Comparison of ENCODE assay signal across 1 cellular context in the genomic region with DNA sequence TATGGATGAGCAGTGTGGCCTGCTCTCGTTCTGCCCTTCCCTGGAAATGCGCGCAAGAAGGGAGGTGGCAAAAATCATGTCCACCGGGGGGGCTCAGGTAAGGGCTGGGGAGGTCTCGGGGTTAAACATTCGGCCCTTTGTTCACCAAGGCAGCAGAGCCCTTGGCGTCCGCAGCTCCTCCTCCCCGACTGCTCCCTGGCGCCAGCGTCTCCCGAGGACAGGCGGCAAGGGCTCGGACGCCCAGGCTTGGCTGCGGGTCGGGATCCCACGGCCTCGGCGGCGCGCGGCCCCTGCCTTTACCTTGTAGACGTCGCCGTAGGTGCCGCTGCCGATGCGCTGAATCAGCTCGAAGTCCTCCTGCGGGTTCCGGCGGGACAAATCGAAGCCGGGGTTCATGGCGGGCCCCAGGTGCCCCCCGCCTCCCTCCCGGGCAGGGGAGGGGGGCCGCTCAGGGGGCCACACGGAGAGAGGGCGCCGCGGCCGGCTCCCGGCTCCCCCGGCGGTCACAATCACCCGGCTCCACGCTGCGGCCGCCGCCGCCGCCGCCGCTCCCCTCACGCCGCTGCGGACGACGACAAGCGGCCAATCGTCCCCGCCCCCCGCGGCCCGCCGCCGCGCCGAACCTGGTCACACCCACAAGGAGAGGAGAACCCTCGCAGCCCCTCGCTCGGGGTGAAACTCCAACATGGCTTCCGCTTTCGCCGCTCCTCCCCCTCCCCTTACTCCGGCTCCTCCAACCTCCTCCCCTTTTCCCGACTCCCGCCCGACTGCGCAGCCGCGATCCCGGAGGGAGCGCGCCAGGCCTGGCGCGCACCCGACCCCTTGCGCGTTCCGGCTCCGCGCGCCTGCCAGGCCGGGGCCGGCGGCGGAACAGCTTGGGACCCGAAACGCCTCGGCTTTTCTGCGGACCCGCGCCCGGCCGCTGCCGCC.
TF ChIP-seq lines count a peak whose summit lies in the region.

Gene MAP4K3, minus strand, starts transcription at position 694 of the 930 bp plus-strand sequence. Its CDS starts 298 bp downstream, at position 396.

TF ChIP-seq in HepG2, 621 proteins besides CTCF, POLR2A, EP300 and RAD21 (continued from another document and continues in another):
- TF ChIP-seq ZNF770 (CRISPR knock-in tag; IDR thresholded peaks at IDR 0.05) = peak; percentile 62
- peak; percentile 48 for TF ChIP-seq ATF7-NPFF (CRISPR knock-in tag; IDR thresholded peaks at IDR 0.05; ENCODE audit: low read depth)
- TF ChIP-seq ZBTB7A (CRISPR knock-in tag; IDR thresholded peaks at IDR 0.05) = peak; percentile 41; the same call in 1 of the 2 replicates
- peak; percentile 51; the same call in 1 of the 2 replicates for TF ChIP-seq TCF7 (IDR thresholded peaks at IDR 0.05; ENCODE audit: low read depth)
- TF ChIP-seq, protein P1, sequence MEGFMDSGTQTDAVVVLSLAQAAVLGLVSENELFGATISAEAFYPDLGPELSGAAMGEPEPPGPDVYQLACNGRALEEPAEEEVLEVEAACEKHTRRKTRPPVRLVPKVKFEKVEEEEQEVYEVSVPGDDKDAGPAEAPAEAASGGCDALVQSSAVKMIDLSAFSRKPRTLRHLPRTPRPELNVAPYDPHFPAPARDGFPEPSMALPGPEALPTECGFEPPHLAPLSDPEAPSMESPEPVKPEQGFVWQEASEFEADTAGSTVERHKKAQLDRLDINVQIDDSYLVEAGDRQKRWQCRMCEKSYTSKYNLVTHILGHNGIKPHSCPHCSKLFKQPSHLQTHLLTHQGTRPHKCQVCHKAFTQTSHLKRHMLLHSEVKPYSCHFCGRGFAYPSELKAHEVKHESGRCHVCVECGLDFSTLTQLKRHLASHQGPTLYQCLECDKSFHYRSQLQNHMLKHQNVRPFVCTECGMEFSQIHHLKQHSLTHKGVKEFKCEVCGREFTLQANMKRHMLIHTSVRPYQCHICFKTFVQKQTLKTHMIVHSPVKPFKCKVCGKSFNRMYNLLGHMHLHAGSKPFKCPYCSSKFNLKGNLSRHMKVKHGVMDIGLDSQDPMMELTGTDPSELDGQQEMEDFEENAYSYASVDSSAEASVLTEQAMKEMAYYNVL (CRISPR knock-in tag; IDR thresholded peaks at IDR 0.05; ENCODE audit: borderline replicate concordance) = no peak; the same call in 1 of the 2 replicates
- TF ChIP-seq ZNF251 (CRISPR knock-in tag; IDR thresholded peaks at IDR 0.05) = 0 out of 2 replicates have a peak, but pooled peaks have one; percentile 0
- TF ChIP-seq ZNF83 (CRISPR knock-in tag; IDR thresholded peaks at IDR 0.05; ENCODE audit: borderline replicate concordance) = peak; percentile 96; the same call in 1 of the 2 replicates
- peak; percentile 86; the same call in 1 of the 2 replicates for TF ChIP-seq ZNF576 (CRISPR knock-in tag; IDR thresholded peaks at IDR 0.05)
- no peak; the same call in 1 of the 2 replicates for TF ChIP-seq ZNF564 (CRISPR knock-in tag; IDR thresholded peaks at IDR 0.05)
- no peak for TF ChIP-seq HNRNPL (IDR thresholded peaks at IDR 0.05; ENCODE audit: low read depth, low read length)
- TF ChIP-seq ZNF124 (CRISPR knock-in tag; IDR thresholded peaks at IDR 0.05) = no peak
- no peak for TF ChIP-seq ZNF260 (CRISPR knock-in tag; IDR thresholded peaks at IDR 0.05; ENCODE audit: borderline replicate concordance, low read depth)
- TF ChIP-seq KLF11 (CRISPR knock-in tag; IDR thresholded peaks at IDR 0.05) = peak; percentile 40; the same call in 1 of the 2 replicates
- TF ChIP-seq ZNF550 (CRISPR knock-in tag; IDR thresholded peaks at IDR 0.05; ENCODE audit: borderline replicate concordance) = peak; percentile 84; the same call in 1 of the 2 replicates
- TF ChIP-seq SIX1 (CRISPR knock-in tag; IDR thresholded peaks at IDR 0.05; ENCODE audit: borderline replicate concordance) = no peak
- TF ChIP-seq, protein P2, sequence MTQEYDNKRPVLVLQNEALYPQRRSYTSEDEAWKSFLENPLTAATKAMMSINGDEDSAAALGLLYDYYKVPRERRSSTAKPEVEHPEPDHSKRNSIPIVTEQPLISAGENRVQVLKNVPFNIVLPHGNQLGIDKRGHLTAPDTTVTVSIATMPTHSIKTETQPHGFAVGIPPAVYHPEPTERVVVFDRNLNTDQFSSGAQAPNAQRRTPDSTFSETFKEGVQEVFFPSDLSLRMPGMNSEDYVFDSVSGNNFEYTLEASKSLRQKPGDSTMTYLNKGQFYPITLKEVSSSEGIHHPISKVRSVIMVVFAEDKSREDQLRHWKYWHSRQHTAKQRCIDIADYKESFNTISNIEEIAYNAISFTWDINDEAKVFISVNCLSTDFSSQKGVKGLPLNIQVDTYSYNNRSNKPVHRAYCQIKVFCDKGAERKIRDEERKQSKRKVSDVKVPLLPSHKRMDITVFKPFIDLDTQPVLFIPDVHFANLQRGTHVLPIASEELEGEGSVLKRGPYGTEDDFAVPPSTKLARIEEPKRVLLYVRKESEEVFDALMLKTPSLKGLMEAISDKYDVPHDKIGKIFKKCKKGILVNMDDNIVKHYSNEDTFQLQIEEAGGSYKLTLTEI (CRISPR knock-in tag; conservative IDR thresholded peaks at IDR 0.05) = no peak
- TF ChIP-seq TBX3 (IDR thresholded peaks at IDR 0.05; ENCODE audit: borderline replicate concordance) = 0 out of 2 replicates have a peak, but pooled peaks have one; percentile 46
- TF ChIP-seq ZNF121 (CRISPR knock-in tag; IDR thresholded peaks at IDR 0.05) = 0 out of 2 replicates have a peak, but pooled peaks have one; percentile 34
- TF ChIP-seq MAFF (IDR thresholded peaks at IDR 0.05; ENCODE audit: low read depth, low read length) = peak; percentile 18; the same call in 1 of the 2 replicates
- peak; percentile 66 for TF ChIP-seq FOXO1 (CRISPR knock-in tag; IDR thresholded peaks at IDR 0.05)
- TF ChIP-seq ZNF850 (CRISPR knock-in tag; conservative IDR thresholded peaks at IDR 0.05) = no peak
- TF ChIP-seq KDM5B (CRISPR knock-in tag; IDR thresholded peaks at IDR 0.05; ENCODE audit: borderline replicate concordance) = peak; percentile 92
- peak; percentile 33; the same call in 1 of the 2 replicates for TF ChIP-seq ZNF598 (CRISPR knock-in tag; IDR thresholded peaks at IDR 0.05; ENCODE audit: borderline replicate concordance)
- peak; percentile 27; the same call in 1 of the 2 replicates for TF ChIP-seq ZNF441 (CRISPR knock-in tag; IDR thresholded peaks at IDR 0.05; ENCODE audit: borderline replicate concordance)
- TF ChIP-seq MYC (CRISPR knock-in tag; IDR thresholded peaks at IDR 0.05; ENCODE audit: borderline replicate concordance) = peak; percentile 80
- peak; percentile 75; the same call in 1 of the 2 replicates for TF ChIP-seq NKX3-1 (CRISPR knock-in tag; IDR thresholded peaks at IDR 0.05)
- TF ChIP-seq, protein P3, sequence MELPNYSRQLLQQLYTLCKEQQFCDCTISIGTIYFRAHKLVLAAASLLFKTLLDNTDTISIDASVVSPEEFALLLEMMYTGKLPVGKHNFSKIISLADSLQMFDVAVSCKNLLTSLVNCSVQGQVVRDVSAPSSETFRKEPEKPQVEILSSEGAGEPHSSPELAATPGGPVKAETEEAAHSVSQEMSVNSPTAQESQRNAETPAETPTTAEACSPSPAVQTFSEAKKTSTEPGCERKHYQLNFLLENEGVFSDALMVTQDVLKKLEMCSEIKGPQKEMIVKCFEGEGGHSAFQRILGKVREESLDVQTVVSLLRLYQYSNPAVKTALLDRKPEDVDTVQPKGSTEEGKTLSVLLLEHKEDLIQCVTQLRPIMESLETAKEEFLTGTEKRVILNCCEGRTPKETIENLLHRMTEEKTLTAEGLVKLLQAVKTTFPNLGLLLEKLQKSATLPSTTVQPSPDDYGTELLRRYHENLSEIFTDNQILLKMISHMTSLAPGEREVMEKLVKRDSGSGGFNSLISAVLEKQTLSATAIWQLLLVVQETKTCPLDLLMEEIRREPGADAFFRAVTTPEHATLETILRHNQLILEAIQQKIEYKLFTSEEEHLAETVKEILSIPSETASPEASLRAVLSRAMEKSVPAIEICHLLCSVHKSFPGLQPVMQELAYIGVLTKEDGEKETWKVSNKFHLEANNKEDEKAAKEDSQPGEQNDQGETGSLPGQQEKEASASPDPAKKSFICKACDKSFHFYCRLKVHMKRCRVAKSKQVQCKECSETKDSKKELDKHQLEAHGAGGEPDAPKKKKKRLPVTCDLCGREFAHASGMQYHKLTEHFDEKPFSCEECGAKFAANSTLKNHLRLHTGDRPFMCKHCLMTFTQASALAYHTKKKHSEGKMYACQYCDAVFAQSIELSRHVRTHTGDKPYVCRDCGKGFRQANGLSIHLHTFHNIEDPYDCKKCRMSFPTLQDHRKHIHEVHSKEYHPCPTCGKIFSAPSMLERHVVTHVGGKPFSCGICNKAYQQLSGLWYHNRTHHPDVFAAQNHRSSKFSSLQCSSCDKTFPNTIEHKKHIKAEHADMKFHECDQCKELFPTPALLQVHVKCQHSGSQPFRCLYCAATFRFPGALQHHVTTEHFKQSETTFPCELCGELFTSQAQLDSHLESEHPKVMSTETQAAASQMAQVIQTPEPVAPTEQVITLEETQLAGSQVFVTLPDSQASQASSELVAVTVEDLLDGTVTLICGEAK (IDR thresholded peaks at IDR 0.05) = no peak
- TF ChIP-seq, protein P3 (CRISPR knock-in tag; IDR thresholded peaks at IDR 0.05) = 0 out of 2 replicates have a peak, but pooled peaks have one; percentile 18
- TF ChIP-seq ATF5 (CRISPR knock-in tag; IDR thresholded peaks at IDR 0.05; ENCODE audit: low read depth) = 0 out of 2 replicates have a peak, but pooled peaks have one; percentile 82
- TF ChIP-seq HNRNPLL (IDR thresholded peaks at IDR 0.05; ENCODE audit: low read depth, low read length, poor library complexity, severe bottlenecking) = peak; percentile 87
- TF ChIP-seq MEIS2 (CRISPR knock-in tag; IDR thresholded peaks at IDR 0.05) = no peak; the same call in 1 of the 2 replicates
- TF ChIP-seq ISX (CRISPR knock-in tag; conservative IDR thresholded peaks at IDR 0.05) = 0 out of 2 replicates have a peak, but pooled peaks have one; percentile 52
- TF ChIP-seq, protein P4, sequence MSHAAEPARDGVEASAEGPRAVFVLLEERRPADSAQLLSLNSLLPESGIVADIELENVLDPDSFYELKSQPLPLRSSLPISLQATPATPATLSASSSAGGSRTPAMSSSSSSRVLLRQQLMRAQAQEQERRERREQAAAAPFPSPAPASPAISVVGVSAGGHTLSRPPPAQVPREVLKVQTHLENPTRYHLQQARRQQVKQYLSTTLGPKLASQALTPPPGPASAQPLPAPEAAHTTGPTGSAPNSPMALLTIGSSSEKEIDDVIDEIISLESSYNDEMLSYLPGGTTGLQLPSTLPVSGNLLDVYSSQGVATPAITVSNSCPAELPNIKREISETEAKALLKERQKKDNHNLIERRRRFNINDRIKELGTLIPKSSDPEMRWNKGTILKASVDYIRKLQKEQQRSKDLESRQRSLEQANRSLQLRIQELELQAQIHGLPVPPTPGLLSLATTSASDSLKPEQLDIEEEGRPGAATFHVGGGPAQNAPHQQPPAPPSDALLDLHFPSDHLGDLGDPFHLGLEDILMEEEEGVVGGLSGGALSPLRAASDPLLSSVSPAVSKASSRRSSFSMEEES (CRISPR knock-in tag; IDR thresholded peaks at IDR 0.05) = peak; percentile 5; the same call in 1 of the 2 replicates
- no peak for TF ChIP-seq ZNF282 (IDR thresholded peaks at IDR 0.05; ENCODE audit: partially characterized antibody)
